ENCODE assay signal across 19 cellular contexts in the genomic region with DNA sequence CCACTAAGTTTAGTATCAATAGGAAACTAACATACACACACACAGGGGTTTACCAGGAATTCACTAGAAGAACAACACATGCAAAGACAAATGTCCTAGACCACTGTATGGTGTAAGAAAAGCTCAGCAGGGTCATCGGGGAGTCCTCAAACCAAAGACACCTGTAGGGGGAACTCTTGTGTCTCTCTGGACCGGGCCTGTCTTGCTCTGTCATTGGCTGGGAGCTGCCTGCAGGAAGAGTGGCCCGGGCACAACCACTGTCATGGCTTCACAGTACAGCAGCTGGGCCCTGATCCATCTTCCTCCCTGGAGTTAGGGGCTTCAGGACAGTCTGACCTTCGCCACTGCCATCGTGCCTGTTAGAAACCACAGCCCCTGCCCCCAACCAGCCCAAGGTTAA.
A peak's percentile ranks its signal among the peaks of the same experiment; 100 is the strongest.
DNase-seq lines count a peak whose midpoint lies in the region; ATAC-seq, FAIRE-seq and TF ChIP-seq lines count a peak whose summit lies in the region.
"Had no signal": no experiment of that assay in that cellular context is flagged by ENCODE, and none has a peak within 500 bp of the region (broad histone marks: within the 10 kb centered on the region; RNA-seq: fewer than 3 reads in every experiment).

No MANE protein-coding gene starts in this region.

- H3K27me3 ChIP-seq in H1 (replicated peaks in 1 of 4; ENCODE audit: control insufficient read depth in 3 of 4, extremely low read depth in 1 of 4, insufficient read depth in 3 of 4, low read length in 3 of 4): no peaks in the 10 kb centered on the region
- H3K27me3 ChIP-seq in mesendoderm (ENCODE audit: insufficient read depth, low read length, poor library complexity): no peaks in the 10 kb centered on the region
- H3K27me3 ChIP-seq: neutrophil had no signal

- no peak overlapping the region for H2BK120ac ChIP-seq in H1 (replicated peaks; ENCODE audit: low read depth, low read length)
- no peak overlapping the region for H2BK120ac ChIP-seq in mesendoderm (ENCODE audit: low read depth, low read length)

- H4K5ac ChIP-seq in H1 (ENCODE audit: insufficient read length, low read depth, low read length): no peak overlapping the region
- H4K5ac ChIP-seq in mesendoderm (ENCODE audit: low read length): no peak overlapping the region

- peaks cover 0 to 1% of the 10 kb centered on the region in 2 experiments for H4K20me1 ChIP-seq in H1 (replicated peaks in 1 of 2; ENCODE audit: control insufficient read depth in 1 of 2, insufficient read depth in 2 of 2, low read length in 2 of 2)

- H2BK12ac ChIP-seq in H1 (ENCODE audit: low read depth, low read length): no peak overlapping the region

- no peaks in the 10 kb centered on the region for H3K9me3 ChIP-seq in H1 (ENCODE audit: insufficient read depth in 2 of 2, low read depth in 1 of 2, low read length in 1 of 2)
- H3K9me3 ChIP-seq: lower lobe of right lung, neutrophil had no signal

- H3K36me3 ChIP-seq in H1 (ENCODE audit: control insufficient read depth in 2 of 4, insufficient read depth in 4 of 4, low read length in 3 of 4) (no peaks in the 10 kb centered on the region), mesendoderm (ENCODE audit: control insufficient read depth, insufficient read depth, low read length) (no peaks in the 10 kb centered on the region)
- H3K36me3 ChIP-seq: lower lobe of right lung, neutrophil had no signal

- H3K79me1 ChIP-seq in H1 (ENCODE audit: low read depth, low read length): no peaks in the 10 kb centered on the region
- no peaks in the 10 kb centered on the region for H3K79me1 ChIP-seq in mesendoderm (ENCODE audit: low read length)

- H3K23ac ChIP-seq in H1 (ENCODE audit: insufficient read length) (no peak overlapping the region), mesendoderm (ENCODE audit: low read length) (no peak overlapping the region)

- H3K9ac ChIP-seq in H1 (replicated peaks in 1 of 4; ENCODE audit: extremely low read depth in 1 of 4, low read depth in 3 of 4, low read length in 3 of 4) (no peak overlapping the region), mesendoderm (ENCODE audit: low read length) (no peak overlapping the region)

- H3K4me2 ChIP-seq in H1 (ENCODE audit: insufficient read depth in 1 of 2, low read depth in 2 of 2, low read length in 2 of 2) (no peak overlapping the region), mesendoderm (ENCODE audit: low read length) (no peak overlapping the region)

- TF ChIP-seq POLR2A in H1 (IDR thresholded peaks at IDR 0.05; ENCODE audit: control extremely low read depth in 1 of 2, low read depth in 2 of 2, low read length in 2 of 2): no peak

- FAIRE-seq in H1 (lab: Jason Lieb, UNC): no peak
- FAIRE-seq: GM12891 had no signal

- H2BK5ac ChIP-seq in H1 (ENCODE audit: low read depth, low read length) (no peak overlapping the region), mesendoderm (ENCODE audit: low read length) (no peak overlapping the region)

- no peak overlapping the region for H3K27ac ChIP-seq in H1 (ENCODE audit: low read depth, low read length)
- H3K27ac ChIP-seq in mesendoderm (ENCODE audit: low read depth, low read length): no peak overlapping the region
- H3K27ac ChIP-seq: dorsolateral prefrontal cortex, lower lobe of right lung, neutrophil had no signal

- TF ChIP-seq EP300 in H1 (IDR thresholded peaks at IDR 0.05; ENCODE audit: borderline replicate concordance in 1 of 2, low read depth in 2 of 2, low read length in 2 of 2): no peak

- H2BK15ac ChIP-seq in H1 (ENCODE audit: low read length) (no peak overlapping the region), mesendoderm (replicated peaks; ENCODE audit: low read depth) (no peak overlapping the region)

- H2AK5ac ChIP-seq in H1 (ENCODE audit: low read depth, low read length) (no peak overlapping the region), mesendoderm (ENCODE audit: low read length) (no peak overlapping the region)

- POLR2A ChIA-PET in H1 (lab: Charles Lee; ENCODE audit: partially characterized antibody): no interaction called here

- peak; percentile 28 for TF ChIP-seq CTCF in GM12864 (IDR thresholded peaks at IDR 0.05; ENCODE audit: low read depth, low read length, missing control alignments)
- TF ChIP-seq CTCF in H1 (IDR thresholded peaks at IDR 0.05; ENCODE audit: control extremely low read depth in 1 of 3, insufficient read depth in 1 of 3, low read depth in 1 of 3, low read length in 3 of 3): peak; percentile 43 to 65 (median 60)

- in situ Hi-C loops in KBM-7 (cut with MboI; ENCODE audit: low pct_unique_long_range_greater_than_20kb, low sequenced_read_pairs): no loop called here

- H4K91ac ChIP-seq in H1 (replicated peaks; ENCODE audit: insufficient read length, low read length): no peak overlapping the region

- H2AFZ ChIP-seq in H1 (ENCODE audit: low read length): peak overlapping the region; percentile 91; the same call in 1 of the 2 replicates

- no peaks in the 10 kb centered on the region for H3K4me1 ChIP-seq in H1 (replicated peaks in 1 of 4; ENCODE audit: control insufficient read depth in 3 of 4, insufficient read depth in 4 of 4, low read length in 3 of 4)
- no peaks in the 10 kb centered on the region for H3K4me1 ChIP-seq in mesendoderm (ENCODE audit: control insufficient read depth, low read depth, low read length)
- H3K4me1 ChIP-seq: lower lobe of right lung had no signal

- H3K79me2 ChIP-seq in H1 (ENCODE audit: control insufficient read depth in 1 of 2, insufficient read depth in 2 of 2, low read length in 2 of 2) (no peaks in the 10 kb centered on the region), mesendoderm (ENCODE audit: control insufficient read depth, insufficient read depth, low read length) (no peaks in the 10 kb centered on the region)

- no peak overlapping the region for H3K4me3 ChIP-seq in GM12864 (ENCODE audit: low read depth, low read length)
- no peak overlapping the region for H3K4me3 ChIP-seq in H1 (ENCODE audit: extremely low read depth in 1 of 4, insufficient read depth in 2 of 4, low read depth in 3 of 4, low read length in 4 of 4)
- no peak overlapping the region for H3K4me3 ChIP-seq in mesendoderm (ENCODE audit: low read length)
- H3K4me3 ChIP-seq: dorsolateral prefrontal cortex, lower lobe of right lung had no signal

- no peak overlapping the region for H3K56ac ChIP-seq in H1 (replicated peaks; ENCODE audit: insufficient read length, low read depth, low read length)
- H3K56ac ChIP-seq in mesendoderm (ENCODE audit: low read length): no peak overlapping the region

- H4K8ac ChIP-seq in H1 (ENCODE audit: extremely low read depth, insufficient read depth, low read length) (no peak overlapping the region), mesendoderm (ENCODE audit: low read depth, low read length) (no peak overlapping the region)

- no peak overlapping the region for H3K18ac ChIP-seq in H1 (ENCODE audit: extremely low read depth, low read length)
- no peak overlapping the region for H3K18ac ChIP-seq in mesendoderm (ENCODE audit: low read length)

- no peak overlapping the region for H3K4ac ChIP-seq in H1 (replicated peaks; ENCODE audit: insufficient read length, low read depth, low read length)
- H3K4ac ChIP-seq in mesendoderm (ENCODE audit: low read depth, low read length): no peak overlapping the region

- no peak for ATAC-seq in HG02798 (IDR thresholded peaks at IDR 0.05; ENCODE audit: poor library complexity, unreplicated experiment)
- ATAC-seq: activated T-cell treated with anti-CD3 and anti-CD28 coated beads, Interleukin-2, amount 50 U/mL, for 72 hours had no signal

- TF ChIP-seq RAD21 in H1 (IDR thresholded peaks at IDR 0.05 in 1 of 2, conservative IDR thresholded peaks at IDR 0.05 in 1 of 2; ENCODE audit: low read depth in 2 of 2, low read length in 2 of 2): peak; percentile 65 to 75

- no peak overlapping the region for H3K14ac ChIP-seq in H1 (ENCODE audit: insufficient read length)

- DNase-seq in GM12864 (ENCODE audit: low read depth) (no peak), KBM-7 (peak; percentile 0), H1 (ENCODE audit: low read depth in 1 of 2, low spot score in 2 of 2) (peak; percentile 15 to 61), mesendoderm (peak; percentile 78), epidermal melanocyte (ENCODE audit: insufficient read length, low spot score) (no peak), amygdala (lab: John Stamatoyannopoulos, UW) (no peak)
- DNase-seq: activated T-cell treated with anti-CD3 and anti-CD28 coated beads, Interleukin-2, amount 50 U/mL, for 72 hours; aorta; CD4-positive, CD25-positive, alpha-beta regulatory T cell; dorsolateral prefrontal cortex; GDM1; IMR-90; lower lobe of right lung; NCI-H187; NCI-H69; substantia nigra had no signal

- H2BK20ac ChIP-seq in H1 (ENCODE audit: low read length): no peak overlapping the region

- CTCF ChIA-PET in H1 (lab: Charles Lee; ENCODE audit: partially characterized antibody): interaction anchor here (0.6 to 1.5 kb wide), 10 partner anchors 11 to 92 kb away, joined by 3 to 7 read pairs (median 4); no protein-coding TSS in a partner anchor

- H3K23me2 ChIP-seq in H1 (ENCODE audit: low read depth, low read length): no peaks in the 10 kb centered on the region

- WGBS in H1 (ENCODE audit: extremely low coverage in 1 of 2, insufficient coverage in 1 of 2, insufficient read length in 1 of 2, insufficient replicate concordance in 2 of 2, low coverage in 1 of 2, low lambda C conversion rate in 2 of 2, missing lambda C conversion rate in 1 of 2), 2 experiments: 66% methylated on average over 4 of the region's 5 CpGs; no CpG with 5 or more reads in 1 of the 2 experiments
- WGBS in mesendoderm (ENCODE audit: extremely low coverage, insufficient coverage, low lambda C conversion rate): no CpG with 5 or more reads among the region's 5 CpGs

TF ChIP-seq in H1, 55 proteins besides CTCF, POLR2A, EP300 and RAD21:
- TF ChIP-seq SUZ12 (IDR thresholded peaks at IDR 0.05; ENCODE audit: low read length) (no peak), GABPA (IDR thresholded peaks at IDR 0.05; ENCODE audit: borderline replicate concordance, insufficient read depth, low read length) (no peak), HDAC2 (IDR thresholded peaks at IDR 0.05; ENCODE audit: borderline replicate concordance in 1 of 2, low read depth in 2 of 2, low read length in 2 of 2) (no peak), SP4 (IDR thresholded peaks at IDR 0.05; ENCODE audit: low read length) (no peak), POU5F1 (IDR thresholded peaks at IDR 0.05; ENCODE audit: low read depth, low read length) (no peak), MAFK (IDR thresholded peaks at IDR 0.05; ENCODE audit: low read depth, low read length) (no peak), ASH2L (IDR thresholded peaks at IDR 0.05; ENCODE audit: low read length) (no peak), TBP (IDR thresholded peaks at IDR 0.05; ENCODE audit: low read depth, low read length) (no peak), BRCA1 (IDR thresholded peaks at IDR 0.05; ENCODE audit: low read depth, low read length) (no peak)

Comparison
In these comparisons a context has a peak if more than half of its experiments do, and no peak if none do; other contexts are left out.
1. DNase-seq: peak in KBM-7 (single experiment), H1 (2 of 2) and mesendoderm (single experiment); none in GM12864 (single experiment), epidermal melanocyte (single experiment) and amygdala (0 of 56).